9 cellular contexts compared by ENCODE assay signal in genomic region chr9:33170464-33171156, GRCh38. TPM values are rescaled to one million over a fixed set of nuclear protein-coding genes. Genes with fewer than 3 reads are reported as not detected.
A peak's percentile ranks its signal among the peaks of the same experiment; 100 is the strongest.
DNase-seq lines count a peak whose midpoint lies in the region; ATAC-seq and TF ChIP-seq lines count a peak whose summit lies in the region.
"Had no signal": no experiment of that assay in that cellular context is flagged by ENCODE, and none has a peak within 500 bp of the region (broad histone marks: within the 10 kb centered on the region; RNA-seq: fewer than 3 reads in every experiment).

No MANE protein-coding gene starts in this region.

- H3K9me3 Mint-ChIP-seq in CD8-positive, alpha-beta memory T cell = no peaks in the 10 kb centered on the region
- H3K9me3 Mint-ChIP-seq in naive thymus-derived CD8-positive, alpha-beta T cell = no peaks in the 10 kb centered on the region

- no peaks in the 10 kb centered on the region for H3K27me3 Mint-ChIP-seq in CD8-positive, alpha-beta memory T cell
- no peaks in the 10 kb centered on the region for H3K27me3 Mint-ChIP-seq in naive thymus-derived CD8-positive, alpha-beta T cell

- ATAC-seq in naive thymus-derived CD8-positive, alpha-beta T cell = no peak
- no peak for ATAC-seq in HG02610 (IDR thresholded peaks at IDR 0.05; ENCODE audit: unreplicated experiment)

- H3K9me3 ChIP-seq in CD8-positive, alpha-beta memory T cell (ENCODE audit: low read length) = no peaks in the 10 kb centered on the region

- DNase-seq in CD8-positive, alpha-beta memory T cell = peak in 3 of 5 donors; percentile 34 to 64 (median 38)
- peak; percentile 44 for DNase-seq in HT1080 (ENCODE audit: low read depth)
- peak; percentile 42 for DNase-seq in SHP77 treated with DMSO at 0.1 percent for 48 hours (lab: John Stamatoyannopoulos, UW)
- DNase-seq in choroid plexus epithelial cell (ENCODE audit: low read depth) = peak; percentile 22
- peak in 5 of 10 donors; percentile 27 to 47 (median 34) for DNase-seq in naive thymus-derived CD8-positive, alpha-beta T cell
- no peak for DNase-seq in occipital lobe (lab: John Stamatoyannopoulos, UW)
- DNase-seq in NCI-H2171 (lab: John Stamatoyannopoulos, UW) = no peak

- H3K4me3 ChIP-seq in CD8-positive, alpha-beta memory T cell (ENCODE audit: low read length) = no peak overlapping the region
- no peak overlapping the region for H3K4me3 ChIP-seq in choroid plexus epithelial cell (ENCODE audit: low read depth, low read length)
- H3K4me3 ChIP-seq: dorsolateral prefrontal cortex had no signal

- no peak overlapping the region for H3K27ac ChIP-seq in CD8-positive, alpha-beta memory T cell (ENCODE audit: low read depth, low read length)

- TF ChIP-seq CTCF in choroid plexus epithelial cell (conservative IDR thresholded peaks at IDR 0.05; ENCODE audit: low read depth, low read length) = peak; percentile 39

- H3K4me1 Mint-ChIP-seq in CD8-positive, alpha-beta memory T cell = peaks cover 23 to 27% (median 25%) of the 10 kb centered on the region in 3 donors
- H3K4me1 Mint-ChIP-seq in naive thymus-derived CD8-positive, alpha-beta T cell = peaks cover 20 to 37% (median 31%) of the 10 kb centered on the region in 4 donors

- H3K36me3 Mint-ChIP-seq in CD8-positive, alpha-beta memory T cell = peaks cover 0 to 13% (median 4%) of the 10 kb centered on the region in 3 donors
- no peaks in the 10 kb centered on the region for H3K36me3 Mint-ChIP-seq in naive thymus-derived CD8-positive, alpha-beta T cell

- no peaks in the 10 kb centered on the region for H3K27me3 ChIP-seq in CD8-positive, alpha-beta memory T cell (ENCODE audit: insufficient read depth, low read length, poor library complexity, severe bottlenecking)
- H3K27me3 ChIP-seq: dorsolateral prefrontal cortex had no signal

- no peaks in the 10 kb centered on the region for H3K36me3 ChIP-seq in CD8-positive, alpha-beta memory T cell (ENCODE audit: insufficient read depth, low read length)

- peak overlapping the region in 7 of 8 donors; percentile 45 to 97 (median 78) for H3K27ac Mint-ChIP-seq in CD8-positive, alpha-beta memory T cell
- peak overlapping the region in 6 of 10 donors; percentile 26 to 86 (median 74) for H3K27ac Mint-ChIP-seq in naive thymus-derived CD8-positive, alpha-beta T cell

- peaks cover 15% of the 10 kb centered on the region for H3K4me1 ChIP-seq in CD8-positive, alpha-beta memory T cell (ENCODE audit: insufficient read depth, low read length)

- H3K4me3 Mint-ChIP-seq in CD8-positive, alpha-beta memory T cell = peak overlapping the region in 1 of 7 donors; percentile 80
- peak overlapping the region in 2 of 10 donors; percentile 5 to 12 for H3K4me3 Mint-ChIP-seq in naive thymus-derived CD8-positive, alpha-beta T cell

- POLR2A ChIA-PET in CD8-positive, alpha-beta memory T cell (lab: Charles Lee) = no interaction called here
- POLR2A ChIA-PET in naive thymus-derived CD8-positive, alpha-beta T cell (lab: Charles Lee) = interaction anchor here (0.7 to 1.3 kb wide), 4 partner anchors 30 to 94 kb away, joined by 3 to 5 read pairs (median 4); partner anchors contain the start of gene SMU1

- CTCF ChIA-PET in CD8-positive, alpha-beta memory T cell (lab: Charles Lee) = interaction anchor here (0.6 to 3.1 kb wide), 14 partner anchors 9 to 103 kb away, joined by 3 to 21 read pairs (median 4); partner anchors contain the start of gene SMU1

RNA-seq across cellular contexts. Expression of gene B4GALT1, which starts 3.5 kb away (rescaled TPM):
- total RNA-seq in CD8-positive, alpha-beta memory T cell = 10 to 100 TPM; 38.0 to 38.3 TPM
- 41.6 TPM for polyA plus RNA-seq in CD8-positive, alpha-beta memory T cell
- 14.5 and 23.6 TPM in 2 replicates for total RNA-seq in HT1080 (2014; rRNA removed; shearing (Covaris generic))
- polyA plus RNA-seq in HT1080 (2015; cell fraction: cytosol; rRNA removed) = 85.6 and 105 TPM in 2 replicates
- 64.6 and 67.9 TPM in 2 replicates for polyA plus RNA-seq in HT1080 (2015; cell fraction: nucleus; rRNA removed)
- 10 to 100 TPM; 28.7 to 30.8 TPM for total RNA-seq in naive thymus-derived CD8-positive, alpha-beta T cell
- 10 to 100 TPM; 15.1 to 24.2 (median 18.6) TPM for polyA plus RNA-seq in naive thymus-derived CD8-positive, alpha-beta T cell
- 1.2 TPM for total RNA-seq in occipital lobe

Comparison
In these comparisons a context has a peak if more than half of its experiments do, and no peak if none do; other contexts are left out.
1. DNase-seq: peak in CD8-positive, alpha-beta memory T cell (3 of 5), HT1080 (single experiment), SHP77 treated with DMSO at 0.1 percent for 48 hours (single experiment) and choroid plexus epithelial cell (single experiment); none in occipital lobe (single experiment) and NCI-H2171 (single experiment).